Comparison of ENCODE assay signal across 28 cellular contexts in genomic region chr4:73575667-73576066, GRCh38. TPM values are rescaled to one million over a fixed set of nuclear protein-coding genes. Genes with fewer than 3 reads are reported as not detected.
"Had no signal": no experiment of that assay in that cellular context is flagged by ENCODE, and none has a peak within 500 bp of the region (broad histone marks: within the 10 kb centered on the region; RNA-seq: fewer than 3 reads in every experiment).

No MANE protein-coding gene starts in this region.

- H3K27ac ChIP-seq: colonic mucosa, dorsolateral prefrontal cortex, esophagus muscularis mucosa, hepatocyte, right lobe of liver, suprapubic skin, tibial nerve had no signal

- H3K27me3 ChIP-seq: colonic mucosa, esophagus muscularis mucosa, hepatocyte, right lobe of liver, stomach, suprapubic skin, tibial nerve had no signal

- ATAC-seq: activated T-cell treated with anti-CD3 and anti-CD28 coated beads, Interleukin-2, amount 50 U/mL, for 72 hours; effector memory CD8-positive, alpha-beta T cell; left lobe of liver; naive thymus-derived CD4-positive, alpha-beta T cell; right lobe of liver; stimulated activated memory B cell treated with anti-CD40 and anti-IgM and Interleukin-4, amounts not matched to agents 10 μg/mL and 1 μg/mL and 100 μg/mL, for 72 hours had no signal

- H3K36me3 ChIP-seq: colonic mucosa, esophagus muscularis mucosa, right lobe of liver, suprapubic skin, tibial nerve had no signal

- H3K79me2 ChIP-seq: hepatocyte had no signal

- H3K4me3 ChIP-seq: colonic mucosa, dorsolateral prefrontal cortex, esophagus muscularis mucosa, hepatocyte, lung, right lobe of liver, smooth muscle cell, stomach, suprapubic skin, tibial nerve had no signal

- H3K9me3 ChIP-seq: colonic mucosa, esophagus muscularis mucosa, right lobe of liver, stomach, suprapubic skin, tibial nerve had no signal

- H3K4me2 ChIP-seq: hepatocyte, smooth muscle cell had no signal

- FAIRE-seq: bronchial epithelial cell, urothelium cell line had no signal

- DNase-seq: activated CD4-positive, alpha-beta memory T cell treated with anti-CD3 and anti-CD28 coated beads for 36 hours; activated CD4-positive, alpha-beta T cell treated with anti-CD3 and anti-CD28 coated beads for 4 hours; activated CD4-positive, CD25-positive, alpha-beta regulatory T cell; activated effector memory CD4-positive, alpha-beta T cell treated with anti-CD3 and anti-CD28 coated beads, Interleukin-2, amount 50 U/mL, for 16 hours; activated naive CD4-positive, alpha-beta T cell treated with anti-CD3 and anti-CD28 coated beads, Interleukin-2, amount 10 ng/mL, durations not matched to agents 7 days and 5 days; activated T-cell treated with anti-CD3 and anti-CD28 coated beads, Interleukin-2, amount 50 U/mL, for 72 hours; amygdala; colonic mucosa; dorsolateral prefrontal cortex; effector memory CD8-positive, alpha-beta T cell; glutamatergic neuron; immature natural killer cell; naive thymus-derived CD4-positive, alpha-beta T cell; posterior cingulate gyrus; right lobe of liver; stimulated activated CD4-positive, alpha-beta T cell treated with anti-CD3 and anti-CD28 coated beads, Interleukin-15, amount 100 ng/mL, for 24 hours; stomach had no signal

- H3K4me1 ChIP-seq: colonic mucosa, esophagus muscularis mucosa, right lobe of liver had no signal

- H2AFZ ChIP-seq: hepatocyte had no signal

RNA-seq across cellular contexts. Expression of gene RASSF6, which starts 44.6 kb away (rescaled TPM):
- total RNA-seq: activated CD4-positive, alpha-beta memory T cell treated with anti-CD3 and anti-CD28 coated beads for 36 hours; neural crest cell; tibial nerve had no signal
- polyA plus RNA-seq: immature natural killer cell, smooth muscle cell had no signal
